ENCODE assay signal across 2 cellular contexts in the genomic region with DNA sequence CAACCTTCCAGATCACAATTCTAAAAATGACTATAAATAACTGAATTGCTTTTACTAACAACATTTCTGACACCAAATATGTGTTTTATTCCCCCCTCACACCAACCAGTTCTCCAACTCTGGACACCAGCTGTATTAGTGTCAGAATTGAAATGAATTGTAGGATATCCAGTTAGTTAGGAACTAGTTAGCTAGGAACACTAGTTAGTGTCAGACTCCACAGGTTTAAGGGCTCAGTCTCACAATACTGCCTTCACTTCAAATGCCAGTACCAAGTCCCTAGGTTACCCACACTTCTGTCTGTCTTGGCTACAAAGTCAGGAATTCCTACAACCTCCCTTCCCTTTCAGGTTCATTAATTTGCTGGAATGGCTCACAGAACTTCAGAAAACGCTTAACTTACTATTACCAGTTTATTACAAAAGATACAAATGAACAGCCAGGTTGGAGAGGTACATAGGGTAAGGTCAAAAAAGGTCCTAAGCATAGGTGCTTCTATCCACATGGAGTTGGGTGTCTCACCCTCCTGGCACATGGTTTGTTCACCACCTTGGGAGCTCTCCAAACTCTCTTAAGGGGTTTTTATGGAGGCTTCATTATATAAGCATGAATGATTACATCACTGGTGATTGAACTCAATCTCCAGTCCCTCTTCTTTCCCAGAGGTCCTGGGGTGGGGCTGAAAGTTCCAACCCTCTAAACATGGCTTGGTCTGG.
A peak's percentile ranks its signal among the peaks of the same experiment; 100 is the strongest.
TF ChIP-seq lines count a peak whose summit lies in the region.

No MANE protein-coding gene starts in this region.

TF ChIP-seq in HEK293, 187 proteins besides CTCF, POLR2A, EP300 and RAD21 (continues in another document):
- TF ChIP-seq ZNF561 (tag by site-specific recombination; IDR thresholded peaks at IDR 0.05; ENCODE audit: borderline replicate concordance) (no peak), ZNF544 (tag by site-specific recombination; IDR thresholded peaks at IDR 0.05) (no peak), ZNF600 (tag by site-specific recombination; IDR thresholded peaks at IDR 0.05) (no peak), ZNF473 (tag by site-specific recombination; IDR thresholded peaks at IDR 0.05) (no peak), ZNF324 (tag by site-specific recombination; IDR thresholded peaks at IDR 0.05) (no peak), ZNF132 (tag by site-specific recombination; IDR thresholded peaks at IDR 0.05; ENCODE audit: borderline replicate concordance) (no peak), ZNF510 (tag by site-specific recombination; IDR thresholded peaks at IDR 0.05; ENCODE audit: insufficient replicate concordance) (no peak), GLI4 (tag by site-specific recombination; IDR thresholded peaks at IDR 0.05) (no peak), KLF9 (tag by site-specific recombination; IDR thresholded peaks at IDR 0.05; ENCODE audit: low read depth) (no peak), AEBP2 (tag by site-specific recombination; IDR thresholded peaks at IDR 0.05; ENCODE audit: borderline replicate concordance) (no peak), ZNF311 (tag by site-specific recombination; IDR thresholded peaks at IDR 0.05; ENCODE audit: borderline replicate concordance) (no peak), ZBTB48 (tag by site-specific recombination; IDR thresholded peaks at IDR 0.05) (peak; percentile 74; the same call in 1 of the 2 replicates), OVOL3 (tag by site-specific recombination; IDR thresholded peaks at IDR 0.05) (no peak), ZNF184 (tag by site-specific recombination; IDR thresholded peaks at IDR 0.05) (0 out of 2 replicates have a peak, but pooled peaks have one; percentile 10), ZNF621 (tag by site-specific recombination; IDR thresholded peaks at IDR 0.05) (no peak), ZEB2 (tag by site-specific recombination; IDR thresholded peaks at IDR 0.05) (peak; percentile 36; the same call in 1 of the 2 replicates), ZNF175 (tag by site-specific recombination; IDR thresholded peaks at IDR 0.05) (no peak), SCRT2 (tag by site-specific recombination; IDR thresholded peaks at IDR 0.05) (0 out of 2 replicates have a peak, but pooled peaks have one; percentile 19), ZNF658 (tag by site-specific recombination; IDR thresholded peaks at IDR 0.05) (no peak)
- TF ChIP-seq, protein P1, sequence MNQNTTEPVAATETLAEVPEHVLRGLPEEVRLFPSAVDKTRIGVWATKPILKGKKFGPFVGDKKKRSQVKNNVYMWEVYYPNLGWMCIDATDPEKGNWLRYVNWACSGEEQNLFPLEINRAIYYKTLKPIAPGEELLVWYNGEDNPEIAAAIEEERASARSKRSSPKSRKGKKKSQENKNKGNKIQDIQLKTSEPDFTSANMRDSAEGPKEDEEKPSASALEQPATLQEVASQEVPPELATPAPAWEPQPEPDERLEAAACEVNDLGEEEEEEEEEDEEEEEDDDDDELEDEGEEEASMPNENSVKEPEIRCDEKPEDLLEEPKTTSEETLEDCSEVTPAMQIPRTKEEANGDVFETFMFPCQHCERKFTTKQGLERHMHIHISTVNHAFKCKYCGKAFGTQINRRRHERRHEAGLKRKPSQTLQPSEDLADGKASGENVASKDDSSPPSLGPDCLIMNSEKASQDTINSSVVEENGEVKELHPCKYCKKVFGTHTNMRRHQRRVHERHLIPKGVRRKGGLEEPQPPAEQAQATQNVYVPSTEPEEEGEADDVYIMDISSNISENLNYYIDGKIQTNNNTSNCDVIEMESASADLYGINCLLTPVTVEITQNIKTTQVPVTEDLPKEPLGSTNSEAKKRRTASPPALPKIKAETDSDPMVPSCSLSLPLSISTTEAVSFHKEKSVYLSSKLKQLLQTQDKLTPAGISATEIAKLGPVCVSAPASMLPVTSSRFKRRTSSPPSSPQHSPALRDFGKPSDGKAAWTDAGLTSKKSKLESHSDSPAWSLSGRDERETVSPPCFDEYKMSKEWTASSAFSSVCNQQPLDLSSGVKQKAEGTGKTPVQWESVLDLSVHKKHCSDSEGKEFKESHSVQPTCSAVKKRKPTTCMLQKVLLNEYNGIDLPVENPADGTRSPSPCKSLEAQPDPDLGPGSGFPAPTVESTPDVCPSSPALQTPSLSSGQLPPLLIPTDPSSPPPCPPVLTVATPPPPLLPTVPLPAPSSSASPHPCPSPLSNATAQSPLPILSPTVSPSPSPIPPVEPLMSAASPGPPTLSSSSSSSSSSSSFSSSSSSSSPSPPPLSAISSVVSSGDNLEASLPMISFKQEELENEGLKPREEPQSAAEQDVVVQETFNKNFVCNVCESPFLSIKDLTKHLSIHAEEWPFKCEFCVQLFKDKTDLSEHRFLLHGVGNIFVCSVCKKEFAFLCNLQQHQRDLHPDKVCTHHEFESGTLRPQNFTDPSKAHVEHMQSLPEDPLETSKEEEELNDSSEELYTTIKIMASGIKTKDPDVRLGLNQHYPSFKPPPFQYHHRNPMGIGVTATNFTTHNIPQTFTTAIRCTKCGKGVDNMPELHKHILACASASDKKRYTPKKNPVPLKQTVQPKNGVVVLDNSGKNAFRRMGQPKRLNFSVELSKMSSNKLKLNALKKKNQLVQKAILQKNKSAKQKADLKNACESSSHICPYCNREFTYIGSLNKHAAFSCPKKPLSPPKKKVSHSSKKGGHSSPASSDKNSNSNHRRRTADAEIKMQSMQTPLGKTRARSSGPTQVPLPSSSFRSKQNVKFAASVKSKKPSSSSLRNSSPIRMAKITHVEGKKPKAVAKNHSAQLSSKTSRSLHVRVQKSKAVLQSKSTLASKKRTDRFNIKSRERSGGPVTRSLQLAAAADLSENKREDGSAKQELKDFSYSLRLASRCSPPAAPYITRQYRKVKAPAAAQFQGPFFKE (tag by site-specific recombination; IDR thresholded peaks at IDR 0.05; ENCODE audit: borderline replicate concordance): no peak

TF ChIP-seq in K562, 482 proteins besides CTCF, POLR2A, EP300 and RAD21:
- TF ChIP-seq ZFP30 (CRISPR knock-in tag; IDR thresholded peaks at IDR 0.05; ENCODE audit: borderline replicate concordance): no peak
- TF ChIP-seq, protein P2, sequence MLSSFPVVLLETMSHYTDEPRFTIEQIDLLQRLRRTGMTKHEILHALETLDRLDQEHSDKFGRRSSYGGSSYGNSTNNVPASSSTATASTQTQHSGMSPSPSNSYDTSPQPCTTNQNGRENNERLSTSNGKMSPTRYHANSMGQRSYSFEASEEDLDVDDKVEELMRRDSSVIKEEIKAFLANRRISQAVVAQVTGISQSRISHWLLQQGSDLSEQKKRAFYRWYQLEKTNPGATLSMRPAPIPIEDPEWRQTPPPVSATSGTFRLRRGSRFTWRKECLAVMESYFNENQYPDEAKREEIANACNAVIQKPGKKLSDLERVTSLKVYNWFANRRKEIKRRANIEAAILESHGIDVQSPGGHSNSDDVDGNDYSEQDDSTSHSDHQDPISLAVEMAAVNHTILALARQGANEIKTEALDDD (IDR thresholded peaks at IDR 0.05): peak; percentile 95
- TF ChIP-seq, protein P3, sequence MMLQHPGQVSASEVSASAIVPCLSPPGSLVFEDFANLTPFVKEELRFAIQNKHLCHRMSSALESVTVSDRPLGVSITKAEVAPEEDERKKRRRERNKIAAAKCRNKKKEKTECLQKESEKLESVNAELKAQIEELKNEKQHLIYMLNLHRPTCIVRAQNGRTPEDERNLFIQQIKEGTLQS (IDR thresholded peaks at IDR 0.05): peak; percentile 27; the same call in 1 of the 2 replicates
- TF ChIP-seq, protein P3 (CRISPR knock-in tag; conservative IDR thresholded peaks at IDR 0.05): no peak
